In the genomic region with DNA sequence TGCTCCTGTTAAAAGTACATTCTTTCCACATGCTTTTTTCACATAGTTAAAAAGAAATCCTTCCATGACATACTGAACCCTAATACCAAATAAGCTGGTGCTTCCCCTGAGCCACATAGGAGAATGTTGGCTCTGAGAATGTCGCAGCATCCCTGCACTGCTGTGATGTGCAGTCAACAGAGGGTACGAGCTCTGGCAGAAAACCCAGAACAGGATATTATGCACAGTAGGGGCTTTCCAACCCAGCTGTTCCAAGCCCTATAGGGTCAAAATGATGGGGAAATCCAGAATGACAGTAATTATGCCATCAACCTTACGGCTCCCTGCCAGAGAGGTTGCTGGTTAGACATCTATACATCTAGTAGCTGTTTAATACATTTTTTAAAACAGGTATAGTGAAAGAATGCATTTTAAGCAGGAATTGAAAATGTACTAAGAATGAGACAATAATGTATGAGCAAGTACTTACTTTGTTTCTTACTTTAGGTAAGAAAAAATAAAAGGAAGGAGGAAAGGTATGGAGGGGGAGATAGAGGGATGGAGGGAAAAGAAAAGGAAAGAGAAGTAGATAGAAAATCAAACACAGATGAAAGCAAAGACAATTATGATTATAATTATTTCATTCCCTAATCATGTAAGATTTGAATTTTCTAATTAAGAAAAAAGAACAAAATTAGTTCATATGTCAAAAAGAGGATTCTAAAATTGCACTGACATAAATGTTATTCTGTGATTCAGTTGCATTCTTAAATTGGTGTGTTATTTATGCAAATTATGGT, we compare ENCODE assay signal across 8 cellular contexts.
A peak's percentile ranks its signal among the peaks of the same experiment; 100 is the strongest.
DNase-seq lines count a peak whose midpoint lies in the region; ATAC-seq and TF ChIP-seq lines count a peak whose summit lies in the region.

No MANE protein-coding gene starts in this region.

- DNase-seq in DND-41 (no peak), dermis blood vessel endothelial cell (peak; percentile 57), SW 1271 (lab: John Stamatoyannopoulos, UW) (no peak), sigmoid colon (no peak), NCI-H128 (lab: John Stamatoyannopoulos, UW; ENCODE audit: unreplicated experiment) (no peak), AG20443 (ENCODE audit: low spot score) (no peak)

- TF ChIP-seq CTCF in DND-41 (IDR thresholded peaks at IDR 0.05; ENCODE audit: borderline replicate concordance, extremely low read depth, low read length, poor library complexity, severe bottlenecking) (no peak), OCI-LY1 (IDR thresholded peaks at IDR 0.05; ENCODE audit: low read length) (no peak), sigmoid colon (IDR thresholded peaks at IDR 0.05) (no peak)

- H3K9me2 ChIP-seq in OCI-LY1 (ENCODE audit: low read depth, low read length), result no peaks in the 10 kb centered on the region

- 0 out of 2 replicates have a peak, but pooled peaks cover 2% of the 10 kb centered on the region for H3F3A ChIP-seq in OCI-LY1 (ENCODE audit: insufficient read depth, low read length)

- no peak overlapping the region; the same call in 1 of the 2 replicates for H3K9ac ChIP-seq in DND-41 (ENCODE audit: low read depth, low read length)
- H3K9ac ChIP-seq in OCI-LY1 (ENCODE audit: low read length), result no peak overlapping the region; the same call in 1 of the 2 replicates

- intact Hi-C loops in sigmoid colon (cut with DNase I), result no loop called here

- H4K20me1 ChIP-seq in DND-41 (ENCODE audit: insufficient read depth, low read length), result no peaks in the 10 kb centered on the region
- H4K20me1 ChIP-seq in OCI-LY1 (ENCODE audit: insufficient read depth, low read length), result no peaks in the 10 kb centered on the region

- WGBS in sigmoid colon, 2 donors, result 43 to 78% methylated on average over 3 of the region's 3 CpGs

- H3K27ac ChIP-seq in DND-41 (ENCODE audit: low read length), result peak overlapping the region; percentile 82; the same call in 1 of the 2 replicates
- H3K27ac ChIP-seq in OCI-LY1 (ENCODE audit: low read depth, low read length, poor library complexity, severe bottlenecking), result peak overlapping the region; percentile 90
- no peak overlapping the region for H3K27ac ChIP-seq in sigmoid colon

- H3K4me1 ChIP-seq in DND-41 (ENCODE audit: insufficient read depth, low read length), result peaks cover 19% of the 10 kb centered on the region
- H3K4me1 ChIP-seq in OCI-LY1 (ENCODE audit: insufficient read depth, low read length, severe bottlenecking), result peaks cover 62% of the 10 kb centered on the region
- no peaks in the 10 kb centered on the region for H3K4me1 ChIP-seq in sigmoid colon

- TF ChIP-seq EP300 in sigmoid colon (IDR thresholded peaks at IDR 0.05), result no peak

- H3K9me3 ChIP-seq in DND-41 (ENCODE audit: insufficient read depth, low read length, severe bottlenecking) (no peaks in the 10 kb centered on the region), OCI-LY1 (ENCODE audit: low read length) (no peaks in the 10 kb centered on the region), sigmoid colon (no peaks in the 10 kb centered on the region)

- H3K4me3 ChIP-seq in DND-41 (ENCODE audit: low read depth in 1 of 2, low read length in 2 of 2), result no peak overlapping the region
- H3K4me3 ChIP-seq in OCI-LY1 (ENCODE audit: low read depth, low read length, poor library complexity, severe bottlenecking), result no peak overlapping the region
- H3K4me3 ChIP-seq in sigmoid colon, result no peak overlapping the region

- no peak for TF ChIP-seq POLR2A in sigmoid colon (IDR thresholded peaks at IDR 0.05)

- no peaks in the 10 kb centered on the region for H3K36me3 ChIP-seq in DND-41 (ENCODE audit: insufficient read depth, low read length)
- no peaks in the 10 kb centered on the region for H3K36me3 ChIP-seq in OCI-LY1 (ENCODE audit: insufficient read depth, low read length)
- H3K36me3 ChIP-seq in sigmoid colon, result no peaks in the 10 kb centered on the region

- H3K27me3 ChIP-seq in DND-41 (ENCODE audit: insufficient read depth, low read length, poor library complexity) (no peaks in the 10 kb centered on the region), OCI-LY1 (ENCODE audit: insufficient read depth, low read length) (no peaks in the 10 kb centered on the region), sigmoid colon (no peaks in the 10 kb centered on the region)

- peak overlapping the region; percentile 17; the same call in 1 of the 2 replicates for H3K4me2 ChIP-seq in DND-41 (ENCODE audit: insufficient read depth, low read length)
- peak overlapping the region; percentile 26 for H3K4me2 ChIP-seq in OCI-LY1 (ENCODE audit: low read length)

- H2AFZ ChIP-seq in DND-41 (ENCODE audit: low read depth, low read length) (no peak overlapping the region), OCI-LY1 (ENCODE audit: low read length) (0 out of 2 replicates have a peak overlapping the region, but pooled peaks have one; percentile 35)

- H3K79me2 ChIP-seq in DND-41 (ENCODE audit: insufficient read depth, low read length) (no peaks in the 10 kb centered on the region), OCI-LY1 (ENCODE audit: insufficient read depth, low read length) (no peaks in the 10 kb centered on the region)

- no peak for ATAC-seq in DND-41 (ENCODE audit: insufficient read depth, low read depth)
- peak; percentile 55 for ATAC-seq in GM21528 (IDR thresholded peaks at IDR 0.05; ENCODE audit: low FRiP score, unreplicated experiment)

Comparison
In these comparisons a context has a peak if more than half of its experiments do, and no peak if none do; other contexts are left out.
1. H3K27ac ChIP-seq: peak in DND-41 (single experiment) and OCI-LY1 (single experiment); none in sigmoid colon (0 of 4).